In genomic region chr2:18378020-18378653, GRCh38 we compare ENCODE assay signal across 10 cellular contexts.
A peak's percentile ranks its signal among the peaks of the same experiment; 100 is the strongest.
DNase-seq lines count a peak whose midpoint lies in the region; ATAC-seq and TF ChIP-seq lines count a peak whose summit lies in the region.
"Had no signal": no experiment of that assay in that cellular context is flagged by ENCODE, and none has a peak within 500 bp of the region (broad histone marks: within the 10 kb centered on the region; RNA-seq: fewer than 3 reads in every experiment).

No MANE protein-coding gene starts in this region.

- TF ChIP-seq POLR2A in heart left ventricle (IDR thresholded peaks at IDR 0.05), result no peak

- intact Hi-C loops in heart left ventricle (cut with DNase I), result loop anchor here in 8 of 10 donors (2.0 to 10.0 kb wide), 9 partner anchors 193 to 663 kb away; no protein-coding TSS in a partner anchor
- intact Hi-C loops in sciatic nerve (cut with DNase I), result no loop called here

- no peak overlapping the region for H3K4me3 ChIP-seq in heart left ventricle

- no peaks in the 10 kb centered on the region for H3K9me3 ChIP-seq in heart left ventricle

- H3K4me1 ChIP-seq in heart left ventricle, result no peaks in the 10 kb centered on the region

- H3K36me3 ChIP-seq in heart left ventricle, result no peaks in the 10 kb centered on the region

- peak; percentile 91 for ATAC-seq in GM18867 (IDR thresholded peaks at IDR 0.05; ENCODE audit: unreplicated experiment)
- ATAC-seq in HG02973 (IDR thresholded peaks at IDR 0.05; ENCODE audit: unreplicated experiment), result peak; percentile 87
- ATAC-seq in heart left ventricle, result peak in 2 of 4 donors; percentile 51 to 65
- ATAC-seq in sciatic nerve, result peak; percentile 40
- ATAC-seq in HG03045 (IDR thresholded peaks at IDR 0.05; ENCODE audit: unreplicated experiment), result no peak
- ATAC-seq: T-cell had no signal

- TF ChIP-seq CTCF in heart left ventricle (IDR thresholded peaks at IDR 0.05), result peak; percentile 67 to 85 (median 74)

- H3K27me3 ChIP-seq in heart left ventricle, result peaks cover 0 to 7% (median 0%) of the 10 kb centered on the region in 9 donors

- WGBS in heart left ventricle, 4 donors, result 44 to 47% (median 46%) methylated on average over 4 of the region's 4 CpGs

- peak; percentile 20 for DNase-seq in CMK (ENCODE audit: low read depth)
- peak; percentile 17 to 23 for DNase-seq in NCI-H1930 (lab: John Stamatoyannopoulos, UW)
- peak; percentile 13 to 18 for DNase-seq in activated CD4-positive, alpha-beta T cell treated with anti-CD3 and anti-CD28 coated beads, Interleukin-2, amount 50 U/mL, for 48 hours
- peak in 3 of 5 donors; percentile 25 to 26 (median 25) for DNase-seq in heart left ventricle
- no peak for DNase-seq in sciatic nerve (ENCODE audit: low spot score)
- DNase-seq: naive B cell had no signal

- no peak overlapping the region for H3K27ac ChIP-seq in heart left ventricle
